ENCODE assay signal across 21 cellular contexts in genomic region chr13:36421447-36421846, GRCh38. TPM values are rescaled to one million over a fixed set of nuclear protein-coding genes. Genes with fewer than 3 reads are reported as not detected.
DNase-seq lines count a peak whose midpoint lies in the region; ATAC-seq and TF ChIP-seq lines count a peak whose summit lies in the region.
"Had no signal": no experiment of that assay in that cellular context is flagged by ENCODE, and none has a peak within 500 bp of the region (broad histone marks: within the 10 kb centered on the region; RNA-seq: fewer than 3 reads in every experiment).

No MANE protein-coding gene starts in this region.

- no peaks in the 10 kb centered on the region for H3K27me3 ChIP-seq in DND-41 (ENCODE audit: insufficient read depth, low read length, poor library complexity)
- H3K27me3 ChIP-seq: BLaER1, ovary had no signal

- H3K4me3 ChIP-seq in DND-41 (ENCODE audit: low read depth in 1 of 2, low read length in 2 of 2): no peak overlapping the region
- no peak overlapping the region for H3K4me3 ChIP-seq in fibroblast of pulmonary artery (replicated peaks; ENCODE audit: low read depth, low read length)
- H3K4me3 ChIP-seq: BLaER1, coronary artery, esophagus muscularis mucosa, K562, mucosa of descending colon, ovary had no signal

- no peak overlapping the region for H3K9ac ChIP-seq in DND-41 (ENCODE audit: low read depth, low read length)
- H3K9ac ChIP-seq: BLaER1 had no signal

- H3K9me3 ChIP-seq in DND-41 (ENCODE audit: insufficient read depth, low read length, severe bottlenecking): no peaks in the 10 kb centered on the region

- no peaks in the 10 kb centered on the region for H4K20me1 ChIP-seq in DND-41 (ENCODE audit: insufficient read depth, low read length)
- H4K20me1 ChIP-seq: BLaER1 had no signal

- H3K27ac ChIP-seq in DND-41 (ENCODE audit: low read length): no peak overlapping the region
- H3K27ac ChIP-seq: BLaER1, coronary artery, esophagus muscularis mucosa, ovary had no signal

- H2AFZ ChIP-seq in DND-41 (ENCODE audit: low read depth, low read length): peak overlapping the region; percentile 8; the same call in 1 of the 2 replicates

- no peak for TF ChIP-seq CTCF in DND-41 (IDR thresholded peaks at IDR 0.05; ENCODE audit: borderline replicate concordance, extremely low read depth, low read length, poor library complexity, severe bottlenecking)
- no peak for TF ChIP-seq CTCF in fibroblast of pulmonary artery (IDR thresholded peaks at IDR 0.05; ENCODE audit: low read length, missing control alignments)
- no peak for TF ChIP-seq CTCF in GM20000 (IDR thresholded peaks at IDR 0.05; ENCODE audit: extremely low read depth, missing control alignments)

- DNase-seq in DND-41 (peak; percentile 13), LHCN-M2 (ENCODE audit: low read depth) (peak; percentile 81), SKM-1 treated with dmso at 0.1 percent for 144 hours (lab: John Stamatoyannopoulos, UW; ENCODE audit: unreplicated experiment) (peak; percentile 74), fibroblast of pulmonary artery (ENCODE audit: low read depth) (peak; percentile 83), GM20000 (ENCODE audit: low spot score) (no peak), NCI-H1417 treated with DMSO at 0.1 percent for 48 hours (lab: John Stamatoyannopoulos, UW) (no peak)
- DNase-seq: activated CD8-positive, alpha-beta memory T cell treated with anti-CD3 and anti-CD28 coated beads, Interleukin-2, amount 50 U/mL, for 48 hours; amygdala; hippocampal formation; left cardiac atrium; mucosa of descending colon; NCI-H1694; NCI-H510A treated with DMSO at 0.1 percent for 48 hours; ovary had no signal

- peak; percentile 52 for ATAC-seq in DND-41 (ENCODE audit: insufficient read depth, low read depth)
- ATAC-seq in HG02798 (IDR thresholded peaks at IDR 0.05; ENCODE audit: poor library complexity, unreplicated experiment): no peak
- no peak for ATAC-seq in HG03565 (IDR thresholded peaks at IDR 0.05; ENCODE audit: unreplicated experiment)
- ATAC-seq: K562, left cardiac atrium, mucosa of descending colon, Panc1 had no signal

- 0 out of 2 replicates have a peak overlapping the region, but pooled peaks have one; percentile 4 for H3K4me2 ChIP-seq in DND-41 (ENCODE audit: insufficient read depth, low read length)
- H3K4me2 ChIP-seq: BLaER1 had no signal

- peaks cover 42% of the 10 kb centered on the region for H3K4me1 ChIP-seq in DND-41 (ENCODE audit: insufficient read depth, low read length)

- H3K79me2 ChIP-seq in DND-41 (ENCODE audit: insufficient read depth, low read length): no peaks in the 10 kb centered on the region

- H3K36me3 ChIP-seq in DND-41 (ENCODE audit: insufficient read depth, low read length): no peaks in the 10 kb centered on the region
- H3K36me3 ChIP-seq: BLaER1, esophagus muscularis mucosa, ovary had no signal

RNA-seq across cellular contexts. Expression of gene CCNA1, which starts 10.8 kb away (rescaled TPM):
- total RNA-seq in LHCN-M2 (2014; rRNA removed): 0.77 and 1.8 TPM in 2 replicates
- 0.06 TPM for polyA plus RNA-seq in LHCN-M2 (2012)
- total RNA-seq: K562 had no signal

Comparison
In these comparisons a context has a peak if more than half of its experiments do, and no peak if none do; other contexts are left out.
1. DNase-seq: peak in DND-41 (single experiment), LHCN-M2 (single experiment), SKM-1 treated with dmso at 0.1 percent for 144 hours (single experiment) and fibroblast of pulmonary artery (single experiment); none in GM20000 (single experiment) and NCI-H1417 treated with DMSO at 0.1 percent for 48 hours (single experiment).